26 cellular contexts compared by ENCODE assay signal in the genomic region with DNA sequence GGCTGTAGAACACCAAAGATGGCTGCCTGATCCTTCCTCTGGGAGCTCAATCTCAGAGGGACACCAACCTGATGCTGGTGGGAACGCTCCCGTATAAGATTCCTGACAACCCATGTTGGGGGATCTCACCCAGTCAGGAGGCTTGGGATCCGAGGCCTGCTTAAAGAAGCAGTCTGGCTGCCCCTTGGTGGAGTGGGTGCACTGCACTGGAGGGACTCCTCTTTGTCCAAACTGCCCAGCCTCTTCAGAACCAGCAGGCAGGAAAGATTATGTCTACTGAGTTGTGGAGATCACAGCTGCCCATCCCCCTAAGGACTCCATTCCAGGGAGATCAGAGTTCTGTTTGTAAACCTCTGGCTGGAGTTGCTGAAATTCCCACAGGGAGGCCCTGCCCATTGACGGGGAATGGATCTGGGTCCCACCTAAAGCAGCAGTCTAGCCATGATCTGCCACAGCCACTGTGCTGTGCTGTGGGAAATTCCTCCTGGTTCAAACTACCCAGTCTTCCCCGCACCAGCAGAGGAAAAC. TPM values are rescaled to one million over a fixed set of nuclear protein-coding genes. Genes with fewer than 3 reads are reported as not detected.
A peak's percentile ranks its signal among the peaks of the same experiment; 100 is the strongest.
DNase-seq lines count a peak whose midpoint lies in the region; ATAC-seq, FAIRE-seq and TF ChIP-seq lines count a peak whose summit lies in the region.
"Had no signal": no experiment of that assay in that cellular context is flagged by ENCODE, and none has a peak within 500 bp of the region (broad histone marks: within the 10 kb centered on the region; RNA-seq: fewer than 3 reads in every experiment).

No MANE protein-coding gene starts in this region.

- TF ChIP-seq POLR2A in HepG2 (IDR thresholded peaks at IDR 0.05; ENCODE audit: insufficient read depth in 1 of 2, low read depth in 2 of 2, low read length in 2 of 2), result no peak
- TF ChIP-seq POLR2A in right lobe of liver (IDR thresholded peaks at IDR 0.05), result no peak

- TF ChIP-seq CTCF in HepG2 (CRISPR knock-in tag; IDR thresholded peaks at IDR 0.05) (no peak), right lobe of liver (IDR thresholded peaks at IDR 0.05) (no peak)

- TF ChIP-seq EP300 in HepG2 (IDR thresholded peaks at IDR 0.05; ENCODE audit: low read depth in 2 of 2, low read length in 2 of 2) (no peak), HepG2 (CRISPR knock-in tag; IDR thresholded peaks at IDR 0.05; ENCODE audit: borderline replicate concordance) (no peak)

- H3K79me2 ChIP-seq in HepG2 (ENCODE audit: insufficient read depth, low read length), result no peaks in the 10 kb centered on the region

- H2AFZ ChIP-seq in HepG2 (ENCODE audit: low read length), result peak overlapping the region; percentile 56
- H2AFZ ChIP-seq: GM23338 had no signal

- H3K9ac ChIP-seq in HepG2 (ENCODE audit: insufficient read depth, low read depth, low read length), result peak overlapping the region; percentile 24; the same call in 1 of the 2 replicates
- H3K9ac ChIP-seq: BLaER1 treated with 17β-estradiol and CSF1 and Interleukin-3, amounts not matched to agents 10 nM and 100 nM had no signal

- 0 out of 2 replicates have a peak, but pooled peaks cover 7% of the 10 kb centered on the region for H3K9me3 ChIP-seq in HepG2 (ENCODE audit: low read length)
- peaks cover 0 to 7% (median 0%) of the 10 kb centered on the region in 4 donors for H3K9me3 ChIP-seq in right lobe of liver
- H3K9me3 ChIP-seq: BE2C, HAP-1 had no signal

- POLR2A ChIA-PET in HepG2 (lab: Yijun Ruan, JAX), result interaction anchor here (1.1 to 2.3 kb wide), 8 partner anchors 17 to 124 kb away, joined by 3 to 19 read pairs (median 4); a partner anchor contains a TSS

- no peaks in the 10 kb centered on the region for H4K20me1 ChIP-seq in HepG2 (ENCODE audit: insufficient read depth, low read length)
- H4K20me1 ChIP-seq: BLaER1 treated with 17β-estradiol and CSF1 and Interleukin-3, amounts not matched to agents 10 nM and 100 nM had no signal

- H3K27me3 Mint-ChIP-seq in activated CD4-positive, alpha-beta T cell treated with anti-CD3 and anti-CD28 coated beads, Interleukin-2, amount 10 ng/mL, durations not matched to agents 24 days and 14 days, result no peaks in the 10 kb centered on the region
- H3K27me3 Mint-ChIP-seq: CD4-positive, alpha-beta T cell; CD8-positive, alpha-beta memory T cell had no signal

- no peak overlapping the region for H3K4me3 Mint-ChIP-seq in activated CD4-positive, alpha-beta T cell treated with anti-CD3 and anti-CD28 coated beads, Interleukin-2, amount 10 ng/mL, durations not matched to agents 24 days and 14 days
- H3K4me3 Mint-ChIP-seq: CD14-positive monocyte; CD4-positive, alpha-beta T cell; CD8-positive, alpha-beta memory T cell; GM23338; HFFc6 had no signal

- intact Hi-C loops in activated CD4-positive, alpha-beta T cell treated with anti-CD3 and anti-CD28 coated beads, Interleukin-2, amount 10 ng/mL, durations not matched to agents 24 days and 14 days (cut with micrococcal nuclease), result no loop called here
- intact Hi-C loops in HepG2 (cut with micrococcal nuclease; ENCODE audit: unreplicated experiment), result loop anchor here (2.0 kb wide), 1 partner anchor 15 kb away; no protein-coding TSS in a partner anchor
- intact Hi-C loops in right lobe of liver (cut with DNase I), result no loop called here

- peak; percentile 97 for ATAC-seq in HepG2
- ATAC-seq in right lobe of liver, result no peak
- ATAC-seq in left lobe of liver, result peak; percentile 52
- ATAC-seq in GM21576 (IDR thresholded peaks at IDR 0.05; ENCODE audit: unreplicated experiment), result no peak
- ATAC-seq: GM12878, GM23338 had no signal

- peak; percentile 27; the same call in 1 of the 2 replicates for TF ChIP-seq RAD21 in HepG2 (CRISPR knock-in tag; IDR thresholded peaks at IDR 0.05)

- no peaks in the 10 kb centered on the region for H3K4me1 Mint-ChIP-seq in activated CD4-positive, alpha-beta T cell treated with anti-CD3 and anti-CD28 coated beads, Interleukin-2, amount 10 ng/mL, durations not matched to agents 24 days and 14 days
- H3K4me1 Mint-ChIP-seq: CD14-positive monocyte, GM23338 had no signal

- DNase-seq in activated CD4-positive, alpha-beta T cell treated with anti-CD3 and anti-CD28 coated beads, Interleukin-2, amount 10 ng/mL, durations not matched to agents 24 days and 14 days, result peak; percentile 43
- no peak for DNase-seq in activated CD4-positive, alpha-beta T cell treated with anti-CD3 and anti-CD28 coated beads, Interleukin-2, amount 50 U/mL, for 1 hour
- peak; percentile 79 for DNase-seq in HepG2 (ENCODE audit: low spot score)
- no peak for DNase-seq in right lobe of liver
- no peak for DNase-seq in left lobe of liver (ENCODE audit: low spot score)
- DNase-seq: AML-193; BE2C; CD4-positive, alpha-beta T cell; CD8-positive, alpha-beta memory T cell; DMS 273 treated with DMSO at 0.1 percent for 48 hours; DMS79; EL; GDM1; HFFc6 had no signal

- no peak overlapping the region for H3K27ac Mint-ChIP-seq in activated CD4-positive, alpha-beta T cell treated with anti-CD3 and anti-CD28 coated beads, Interleukin-2, amount 10 ng/mL, durations not matched to agents 24 days and 14 days
- H3K27ac Mint-ChIP-seq: CD14-positive monocyte; CD4-positive, alpha-beta T cell; CD8-positive, alpha-beta memory T cell; GM23338; HFFc6 had no signal

- no TSS peak for BruUV-seq in HepG2 (replicated peaks; lab: Mats Ljungman, UMichigan)

- H3K4me2 ChIP-seq in HepG2 (ENCODE audit: low read depth, low read length), result peak overlapping the region; percentile 60
- H3K4me2 ChIP-seq: BLaER1 treated with 17β-estradiol and CSF1 and Interleukin-3, amounts not matched to agents 10 nM and 100 nM; GM23338 had no signal

- H3K27me3 ChIP-seq in HepG2 (ENCODE audit: control insufficient read depth in 1 of 2, insufficient read depth in 2 of 2, low read length in 2 of 2) (no peaks in the 10 kb centered on the region), right lobe of liver (no peaks in the 10 kb centered on the region)
- H3K27me3 ChIP-seq: BE2C; BLaER1 treated with 17β-estradiol and CSF1 and Interleukin-3, amounts not matched to agents 10 nM and 100 nM had no signal

- CTCF ChIA-PET in HepG2 (lab: Yijun Ruan, JAX; ENCODE audit: low intra/inter-chr PET ratio, low total read pairs), result no interaction called here

- H3K27ac ChIP-seq in HepG2 (ENCODE audit: extremely low read length, insufficient read depth, low read length) (peak overlapping the region; percentile 74), right lobe of liver (no peak overlapping the region)
- H3K27ac ChIP-seq: 22Rv1; BLaER1 treated with 17β-estradiol and CSF1 and Interleukin-3, amounts not matched to agents 10 nM and 100 nM had no signal

- no peaks in the 10 kb centered on the region for H3K36me3 ChIP-seq in HepG2 (replicated peaks in 1 of 2; ENCODE audit: control insufficient read depth in 1 of 2, insufficient read depth in 2 of 2, low read length in 2 of 2)
- H3K36me3 ChIP-seq in right lobe of liver, result peaks cover 0 to 2% (median 0%) of the 10 kb centered on the region in 4 donors
- H3K36me3 ChIP-seq: BE2C, HAP-1 had no signal

- H3K4me3 ChIP-seq in HepG2 (replicated peaks in 1 of 3; ENCODE audit: insufficient read depth in 1 of 3, low read depth in 2 of 3, low read length in 3 of 3), result peak overlapping the region in 1 of 3 experiments; percentile 43; a peak in 1 of 6 replicates
- H3K4me3 ChIP-seq in right lobe of liver, result no peak overlapping the region
- H3K4me3 ChIP-seq: BLaER1 treated with 17β-estradiol and CSF1 and Interleukin-3, amounts not matched to agents 10 nM and 100 nM; GM12878; GM23338; HAP-1 had no signal

- H3K9me3 Mint-ChIP-seq in activated CD4-positive, alpha-beta T cell treated with anti-CD3 and anti-CD28 coated beads, Interleukin-2, amount 10 ng/mL, durations not matched to agents 24 days and 14 days, result peaks cover 52% of the 10 kb centered on the region

- FAIRE-seq in HepG2 (lab: Jason Lieb, UNC), result peak; percentile 90
- FAIRE-seq: A204.1, D721Med, GM12878, GM19239 had no signal

- WGBS in HepG2 (ENCODE audit: low lambda C conversion rate), result 90% methylated on average over 2 of the region's 5 CpGs
- 96% methylated on average over 3 of the region's 5 CpGs for WGBS in right lobe of liver (ENCODE audit: insufficient coverage, low coverage, low lambda C conversion rate, missing lambda C conversion rate)

- H3K4me1 ChIP-seq in HepG2 (ENCODE audit: insufficient read depth, low read length) (peaks cover 22% of the 10 kb centered on the region), right lobe of liver (no peaks in the 10 kb centered on the region)
- H3K4me1 ChIP-seq: HAP-1 had no signal

- in situ Hi-C loops in HepG2 (cut with HindIII; ENCODE audit: extremely low pct_ligation_motif_present, low pct_unique_long_range_greater_than_20kb), result no loop called here

- H3K36me3 Mint-ChIP-seq in activated CD4-positive, alpha-beta T cell treated with anti-CD3 and anti-CD28 coated beads, Interleukin-2, amount 10 ng/mL, durations not matched to agents 24 days and 14 days (ENCODE audit: low read depth), result peaks cover 55% of the 10 kb centered on the region

RNA-seq across cellular contexts. Expression of a gene that starts 23.0 kb away (rescaled TPM):
- not detected in 2 replicates for total RNA-seq in activated CD4-positive, alpha-beta T cell treated with anti-CD3 and anti-CD28 coated beads, Interleukin-2, amount 10 ng/mL, durations not matched to agents 24 days and 14 days
- total RNA-seq in HepG2 (2016; rRNA removed; fragmentation: Illumina TruSeq; extraction: Trizol) (not detected in 2 replicates), right lobe of liver (under 1 TPM in 3 of 6 experiments, not detected in 3; 0.49 to 0.78 (median 0.62) TPM), left lobe of liver (not detected)
- total RNA-seq in HepG2 (2016; cell fraction: cytosol; rRNA removed; fragmentation: Illumina TruSeq; extraction: Trizol; ENCODE audit: low read depth), result 0.26 TPM in 1 of 2 replicates, not detected in the other
- not detected in 2 replicates for total RNA-seq in HepG2 (2016; cell fraction: insoluble cytoplasmic fraction; rRNA removed; fragmentation: Illumina TruSeq; extraction: Trizol)
- not detected in 2 replicates for total RNA-seq in HepG2 (2016; cell fraction: membrane; rRNA removed; fragmentation: Illumina TruSeq; extraction: Trizol)
- total RNA-seq in HepG2 (2016; cell fraction: nucleus; rRNA removed; fragmentation: Illumina TruSeq; extraction: Trizol), result not detected in 2 replicates
- polyA plus RNA-seq in HepG2 (2011; rRNA removed), result not detected in 2 replicates
- not detected in 2 replicates for polyA plus RNA-seq in HepG2 (2011; cell fraction: cytosol; rRNA removed)
- polyA plus RNA-seq in HepG2 (2011; cell fraction: nucleus; rRNA removed), result not detected in 2 replicates
- not detected in 2 replicates for polyA plus RNA-seq in HepG2 (2012)
- polyA plus RNA-seq in HepG2 (2016; cell fraction: cytosol; fragmentation: Illumina TruSeq; extraction: Trizol; ENCODE audit: low read depth), result not detected in 2 replicates
- not detected in 2 replicates for polyA plus RNA-seq in HepG2 (2016; cell fraction: insoluble cytoplasmic fraction; fragmentation: Illumina TruSeq; extraction: Trizol; ENCODE audit: low read depth)
- not detected in 2 replicates for polyA plus RNA-seq in HepG2 (2016; cell fraction: membrane; fragmentation: Illumina TruSeq; extraction: Trizol; ENCODE audit: low read depth)
- polyA plus RNA-seq in HepG2 (2016; cell fraction: nucleus; fragmentation: Illumina TruSeq; extraction: Trizol; ENCODE audit: insufficient read depth, low read depth), result not detected in 2 replicates
- polyA minus RNA-seq in HepG2 (2011; rRNA and poly(A)+ RNA removed; ENCODE audit: low replicate concordance), result not detected in 2 replicates
- polyA minus RNA-seq in HepG2 (2011; cell fraction: cytosol; rRNA and poly(A)+ RNA removed), result not detected in 2 replicates
- polyA minus RNA-seq in HepG2 (2011; cell fraction: nucleus; rRNA and poly(A)+ RNA removed), result 0.90 TPM in 1 of 2 replicates, not detected in the other
- total RNA-seq: H4, HFFc6 had no signal
- polyA plus RNA-seq: AG04450 had no signal

RNA-seq across cellular contexts. Expression of a gene that starts 53.6 kb away (rescaled TPM):
- 56.7 and 59.4 TPM in 2 replicates for total RNA-seq in activated CD4-positive, alpha-beta T cell treated with anti-CD3 and anti-CD28 coated beads, Interleukin-2, amount 10 ng/mL, durations not matched to agents 24 days and 14 days
- 54.4 and 63.3 TPM in 2 replicates for total RNA-seq in HepG2 (2016; rRNA removed; fragmentation: Illumina TruSeq; extraction: Trizol)
- total RNA-seq in HepG2 (2016; cell fraction: cytosol; rRNA removed; fragmentation: Illumina TruSeq; extraction: Trizol; ENCODE audit: low read depth), result 77.4 and 86.8 TPM in 2 replicates
- total RNA-seq in HepG2 (2016; cell fraction: insoluble cytoplasmic fraction; rRNA removed; fragmentation: Illumina TruSeq; extraction: Trizol), result 53.4 and 57.4 TPM in 2 replicates
- total RNA-seq in HepG2 (2016; cell fraction: membrane; rRNA removed; fragmentation: Illumina TruSeq; extraction: Trizol), result 107 and 119 TPM in 2 replicates
- total RNA-seq in HepG2 (2016; cell fraction: nucleus; rRNA removed; fragmentation: Illumina TruSeq; extraction: Trizol), result 30.5 and 39.1 TPM in 2 replicates
- polyA plus RNA-seq in HepG2 (2011; rRNA removed), result 75.9 and 78.8 TPM in 2 replicates
- 94.5 and 113 TPM in 2 replicates for polyA plus RNA-seq in HepG2 (2011; cell fraction: cytosol; rRNA removed)
- 103 and 105 TPM in 2 replicates for polyA plus RNA-seq in HepG2 (2011; cell fraction: nucleus; rRNA removed)
- 35.7 and 48.7 TPM in 2 replicates for polyA plus RNA-seq in HepG2 (2012)
- polyA plus RNA-seq in HepG2 (2016; cell fraction: cytosol; fragmentation: Illumina TruSeq; extraction: Trizol; ENCODE audit: low read depth), result 112 and 134 TPM in 2 replicates
- polyA plus RNA-seq in HepG2 (2016; cell fraction: insoluble cytoplasmic fraction; fragmentation: Illumina TruSeq; extraction: Trizol; ENCODE audit: low read depth), result 63.9 and 73.9 TPM in 2 replicates
- 114 and 126 TPM in 2 replicates for polyA plus RNA-seq in HepG2 (2016; cell fraction: membrane; fragmentation: Illumina TruSeq; extraction: Trizol; ENCODE audit: low read depth)
- polyA plus RNA-seq in HepG2 (2016; cell fraction: nucleus; fragmentation: Illumina TruSeq; extraction: Trizol; ENCODE audit: insufficient read depth, low read depth), result 61.2 and 66.3 TPM in 2 replicates
- 63.7 and 112 TPM in 2 replicates for polyA minus RNA-seq in HepG2 (2011; rRNA and poly(A)+ RNA removed; ENCODE audit: low replicate concordance)
- 25.9 and 26.0 TPM in 2 replicates for polyA minus RNA-seq in HepG2 (2011; cell fraction: cytosol; rRNA and poly(A)+ RNA removed)
- polyA minus RNA-seq in HepG2 (2011; cell fraction: nucleus; rRNA and poly(A)+ RNA removed), result 50.1 and 53.1 TPM in 2 replicates
- total RNA-seq in right lobe of liver, result 10 to 100 TPM; 12.4 to 28.0 (median 19.6) TPM
- 15.3 TPM for total RNA-seq in left lobe of liver

Comparison
In these comparisons a context has a peak if more than half of its experiments do, and no peak if none do; other contexts are left out.
1. DNase-seq: peak in activated CD4-positive, alpha-beta T cell treated with anti-CD3 and anti-CD28 coated beads, Interleukin-2, amount 10 ng/mL, durations not matched to agents 24 days and 14 days (single experiment) and HepG2 (single experiment); none in activated CD4-positive, alpha-beta T cell treated with anti-CD3 and anti-CD28 coated beads, Interleukin-2, amount 50 U/mL, for 1 hour (single experiment), right lobe of liver (0 of 3) and left lobe of liver (single experiment).
2. ATAC-seq: peak in HepG2 (single experiment) and left lobe of liver (single experiment); none in right lobe of liver (0 of 4) and GM21576 (single experiment).